9 cellular contexts compared by ENCODE assay signal in the genomic region with DNA sequence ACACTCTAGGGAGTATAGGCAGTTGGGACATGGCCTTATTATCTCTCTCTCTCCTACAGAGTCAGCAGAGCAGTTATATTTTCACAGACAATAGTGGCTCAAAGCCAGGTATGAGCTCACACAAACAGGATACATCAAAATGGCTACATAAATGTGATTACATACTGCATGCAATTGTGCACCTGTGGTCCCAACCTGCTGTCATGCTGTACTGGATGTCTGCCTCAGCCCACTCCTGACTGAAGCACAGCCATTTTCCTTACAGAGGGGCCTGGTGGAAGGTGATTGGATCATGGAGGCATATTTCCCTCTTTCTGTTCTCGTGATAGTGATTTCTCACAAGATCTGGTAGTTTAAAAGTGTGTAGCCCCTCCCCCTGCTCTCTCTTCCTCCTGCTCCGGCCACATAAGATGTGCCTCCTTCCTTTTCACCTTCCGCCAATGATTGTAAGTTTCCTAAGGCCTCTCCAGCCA. TPM values are rescaled to one million over a fixed set of nuclear protein-coding genes. Genes with fewer than 3 reads are reported as not detected.
DNase-seq lines count a peak whose midpoint lies in the region; ATAC-seq and TF ChIP-seq lines count a peak whose summit lies in the region.
"Had no signal": no experiment of that assay in that cellular context is flagged by ENCODE, and none has a peak within 500 bp of the region (broad histone marks: within the 10 kb centered on the region; RNA-seq: fewer than 3 reads in every experiment).

No MANE protein-coding gene starts in this region.

- H3K4me1 Mint-ChIP-seq in activated CD4-positive, alpha-beta T cell treated with anti-CD3 and anti-CD28 coated beads for 36 hours = peaks cover 32% of the 10 kb centered on the region
- H3K4me1 Mint-ChIP-seq in natural killer cell treated with Interleukin-12 subunit alpha and Interleukin-12 subunit beta and Interleukin-15 and Interleukin-18, amount 100 ng/mL, for 72 hours (ENCODE audit: low read depth in 2 of 2) = peaks cover 7 to 12% of the 10 kb centered on the region in 2 donors

- peak; percentile 20 for DNase-seq in activated CD4-positive, alpha-beta T cell treated with anti-CD3 and anti-CD28 coated beads for 36 hours
- no peak for DNase-seq in activated CD4-positive, alpha-beta T cell treated with anti-CD3 and anti-CD28 coated beads for 4 hours
- DNase-seq in NCI-H2171 (lab: John Stamatoyannopoulos, UW) = peak; percentile 58
- peak; percentile 69 to 80 for DNase-seq in cardiac fibroblast (ENCODE audit: low read depth in 2 of 2)
- DNase-seq in natural killer cell treated with Interleukin-12 subunit alpha and Interleukin-12 subunit beta and Interleukin-15 and Interleukin-18, amount 100 ng/mL, for 72 hours (ENCODE audit: low spot score) = no peak
- DNase-seq in GDM1 (lab: John Stamatoyannopoulos, UW) = no peak
- DNase-seq in midbrain (lab: John Stamatoyannopoulos, UW) = no peak
- DNase-seq: WERI-Rb-1 had no signal

- no peak overlapping the region for H3K4me3 ChIP-seq in cardiac fibroblast (replicated peaks in 1 of 2; ENCODE audit: low read depth in 2 of 2, low read length in 2 of 2)

- peak; percentile 70 for ATAC-seq in activated CD4-positive, alpha-beta T cell treated with anti-CD3 and anti-CD28 coated beads for 36 hours
- no peak for ATAC-seq in natural killer cell treated with Interleukin-12 subunit alpha and Interleukin-12 subunit beta and Interleukin-15 and Interleukin-18, amount 100 ng/mL, for 72 hours
- ATAC-seq in GM21737 (IDR thresholded peaks at IDR 0.05; ENCODE audit: unreplicated experiment) = no peak

- H3K27ac Mint-ChIP-seq in activated CD4-positive, alpha-beta T cell treated with anti-CD3 and anti-CD28 coated beads for 36 hours = peak overlapping the region; percentile 35
- peak overlapping the region; percentile 21 to 30 for H3K27ac Mint-ChIP-seq in natural killer cell treated with Interleukin-12 subunit alpha and Interleukin-12 subunit beta and Interleukin-15 and Interleukin-18, amount 100 ng/mL, for 72 hours

- peaks cover 5% of the 10 kb centered on the region for H3K9me3 Mint-ChIP-seq in activated CD4-positive, alpha-beta T cell treated with anti-CD3 and anti-CD28 coated beads for 36 hours (ENCODE audit: low read depth)
- H3K9me3 Mint-ChIP-seq in natural killer cell treated with Interleukin-12 subunit alpha and Interleukin-12 subunit beta and Interleukin-15 and Interleukin-18, amount 100 ng/mL, for 72 hours = peaks cover 2% of the 10 kb centered on the region

- H3K4me3 Mint-ChIP-seq in activated CD4-positive, alpha-beta T cell treated with anti-CD3 and anti-CD28 coated beads for 36 hours = no peak overlapping the region
- H3K4me3 Mint-ChIP-seq in natural killer cell treated with Interleukin-12 subunit alpha and Interleukin-12 subunit beta and Interleukin-15 and Interleukin-18, amount 100 ng/mL, for 72 hours = no peak overlapping the region

- H3K27me3 Mint-ChIP-seq in activated CD4-positive, alpha-beta T cell treated with anti-CD3 and anti-CD28 coated beads for 36 hours = no peaks in the 10 kb centered on the region
- H3K27me3 Mint-ChIP-seq in natural killer cell treated with Interleukin-12 subunit alpha and Interleukin-12 subunit beta and Interleukin-15 and Interleukin-18, amount 100 ng/mL, for 72 hours = no peaks in the 10 kb centered on the region

- intact Hi-C loops in activated CD4-positive, alpha-beta T cell treated with anti-CD3 and anti-CD28 coated beads for 36 hours (cut with DNase I, micrococcal nuclease) = no loop called here

- CTCF ChIA-PET in activated CD4-positive, alpha-beta T cell treated with anti-CD3 and anti-CD28 coated beads for 36 hours (lab: Charles Lee) = interaction anchor here (1.1 to 1.4 kb wide), 2 partner anchors 10 to 17 kb away, joined by 3 to 4 read pairs; no protein-coding TSS in a partner anchor

- POLR2A ChIA-PET in activated CD4-positive, alpha-beta T cell treated with anti-CD3 and anti-CD28 coated beads for 36 hours (lab: Charles Lee) = no interaction called here

- peaks cover 15% of the 10 kb centered on the region for H3K36me3 Mint-ChIP-seq in activated CD4-positive, alpha-beta T cell treated with anti-CD3 and anti-CD28 coated beads for 36 hours (ENCODE audit: low read depth)
- H3K36me3 Mint-ChIP-seq in natural killer cell treated with Interleukin-12 subunit alpha and Interleukin-12 subunit beta and Interleukin-15 and Interleukin-18, amount 100 ng/mL, for 72 hours = peaks cover 6% of the 10 kb centered on the region

- no peak for TF ChIP-seq CTCF in cardiac fibroblast (IDR thresholded peaks at IDR 0.05; ENCODE audit: low read depth, low read length)

RNA-seq across cellular contexts. Expression of a gene that starts 37.0 kb away (rescaled TPM):
- 10 to 100 TPM; 35.6 to 36.9 TPM for total RNA-seq in activated CD4-positive, alpha-beta T cell treated with anti-CD3 and anti-CD28 coated beads for 36 hours
- 10 to 100 TPM; 74.9 to 86.0 TPM for total RNA-seq in natural killer cell treated with Interleukin-12 subunit alpha and Interleukin-12 subunit beta and Interleukin-15 and Interleukin-18, amount 100 ng/mL, for 72 hours

Comparison
In these comparisons a context has a peak if more than half of its experiments do, and no peak if none do; other contexts are left out.
1. DNase-seq: peak in activated CD4-positive, alpha-beta T cell treated with anti-CD3 and anti-CD28 coated beads for 36 hours (single experiment), NCI-H2171 (single experiment) and cardiac fibroblast (2 of 2); none in activated CD4-positive, alpha-beta T cell treated with anti-CD3 and anti-CD28 coated beads for 4 hours (0 of 2), natural killer cell treated with Interleukin-12 subunit alpha and Interleukin-12 subunit beta and Interleukin-15 and Interleukin-18, amount 100 ng/mL, for 72 hours (single experiment), GDM1 (single experiment) and midbrain (single experiment).